Comparison of ENCODE assay signal across 27 cellular contexts in genomic region chr4:860561-860960, GRCh38.
"Had no signal": no experiment of that assay in that cellular context is flagged by ENCODE, and none has a peak within 500 bp of the region (broad histone marks: within the 10 kb centered on the region; RNA-seq: fewer than 3 reads in every experiment).

No MANE protein-coding gene starts in this region.

- H3K27ac Mint-ChIP-seq: activated CD8-positive, alpha-beta T cell treated with anti-CD3 and anti-CD28 coated beads, Interleukin-2, amount 10 ng/mL, durations not matched to agents 7 days and 5 days; activated naive CD8-positive, alpha-beta T cell treated with anti-CD3 and anti-CD28 coated beads, Interleukin-2, amount 50 U/mL, for 24 hours; brain; T-helper 17 cell; WTC11 had no signal

- H3K4me1 Mint-ChIP-seq: brain, WTC11 had no signal

- H3K27me3 ChIP-seq: cardiac muscle cell, MG63, Peyer's patch had no signal

- H3K9me3 ChIP-seq: MG63, Peyer's patch had no signal

- ATAC-seq: activated CD8-positive, alpha-beta T cell treated with anti-CD3 and anti-CD28 coated beads, Interleukin-2, amount 10 ng/mL, durations not matched to agents 7 days and 5 days; activated naive CD4-positive, alpha-beta T cell treated with anti-CD3 and anti-CD28 coated beads, Interleukin-2, amount 50 U/mL, for 72 hours; activated naive CD8-positive, alpha-beta T cell treated with anti-CD3 and anti-CD28 coated beads, Interleukin-2, amount 50 U/mL, for 24 hours; T-helper 17 cell; WTC11 had no signal

- DNase-seq: activated CD4-positive, alpha-beta T cell treated with anti-CD3 and anti-CD28 coated beads for 48 hours; activated CD4-positive, alpha-beta T cell treated with anti-CD3 and anti-CD28 coated beads, Interleukin-2, amount 50 U/mL, for 4 hours; activated CD4-positive, CD25-positive, alpha-beta regulatory T cell treated with anti-CD3 and anti-CD28 coated beads, Interleukin-2, amount 50 U/mL, for 72 hours; activated CD8-positive, alpha-beta memory T cell treated with anti-CD3 and anti-CD28 coated beads, Interleukin-2, amount 50 U/mL, for 48 hours; activated CD8-positive, alpha-beta T cell treated with anti-CD3 and anti-CD28 coated beads, Interleukin-2, amount 10 ng/mL, durations not matched to agents 7 days and 5 days; activated naive CD8-positive, alpha-beta T cell treated with anti-CD3 and anti-CD28 coated beads, Interleukin-2, amount 50 U/mL, for 24 hours; activated T-cell treated with anti-CD3 and anti-CD28 coated beads, Interleukin-2, amount 50 U/mL, for 1 hour; amniotic stem cell; MG63; MV-4-11; NCI-H1092 treated with DMSO at 0.1 percent for 48 hours; NCI-H1417 treated with DMSO at 0.1 percent for 48 hours; NCI-H1694; NCI-H2029; NCI-H2107; NCI-H2171 treated with DMSO at 0.1 percent for 48 hours; NCI-H226; NCI-H510A; Peyer's patch; SIG-M5; T-helper 17 cell; T-helper 9 cell had no signal

- H3K27me3 Mint-ChIP-seq: activated naive CD8-positive, alpha-beta T cell treated with anti-CD3 and anti-CD28 coated beads, Interleukin-2, amount 50 U/mL, for 24 hours; T-helper 17 cell had no signal

- H3K4me3 ChIP-seq: cardiac muscle cell, MG63, Peyer's patch had no signal

- H3K27ac ChIP-seq: cardiac muscle cell, Peyer's patch, RWPE1 had no signal

- H3K4me1 ChIP-seq: Peyer's patch had no signal

- H3K4me3 Mint-ChIP-seq: activated CD8-positive, alpha-beta T cell treated with anti-CD3 and anti-CD28 coated beads, Interleukin-2, amount 10 ng/mL, durations not matched to agents 7 days and 5 days; activated naive CD8-positive, alpha-beta T cell treated with anti-CD3 and anti-CD28 coated beads, Interleukin-2, amount 50 U/mL, for 24 hours; brain; T-helper 17 cell; WTC11 had no signal

- H3K9me3 Mint-ChIP-seq: WTC11 had no signal
